11 cellular contexts compared by ENCODE assay signal in genomic region chr12:84397279-84397678, GRCh38.
DNase-seq lines count a peak whose midpoint lies in the region; ATAC-seq and TF ChIP-seq lines count a peak whose summit lies in the region.
"Had no signal": no experiment of that assay in that cellular context is flagged by ENCODE, and none has a peak within 500 bp of the region (broad histone marks: within the 10 kb centered on the region; RNA-seq: fewer than 3 reads in every experiment).

No MANE protein-coding gene starts in this region.

- no peaks in the 10 kb centered on the region for H3K36me3 Mint-ChIP-seq in CD8-positive, alpha-beta T cell

- no peaks in the 10 kb centered on the region for H3K9me3 Mint-ChIP-seq in CD8-positive, alpha-beta T cell
- H3K9me3 Mint-ChIP-seq: dendritic cell treated with granulocyte-macrophage colony-stimulating factor and Interleukin-4, amounts not matched to agents 40 ng/mL and 50 ng/mL, for 4 days had no signal

- intact Hi-C loops in PC-9 (cut with micrococcal nuclease; ENCODE audit: unreplicated experiment), result no loop called here
- intact Hi-C loops in CD8-positive, alpha-beta T cell (cut with DNase I, micrococcal nuclease), result no loop called here

- no peaks in the 10 kb centered on the region for H3K4me1 ChIP-seq in PC-9 (replicated peaks; ENCODE audit: insufficient read depth)
- H3K4me1 ChIP-seq in CD8-positive, alpha-beta T cell (ENCODE audit: insufficient read depth, low read length), result no peaks in the 10 kb centered on the region

- H3K9me3 ChIP-seq in PC-9 (ENCODE audit: insufficient read depth, low read depth), result no peaks in the 10 kb centered on the region
- no peaks in the 10 kb centered on the region for H3K9me3 ChIP-seq in CD8-positive, alpha-beta T cell (ENCODE audit: low read length)
- H3K9me3 ChIP-seq: neutrophil had no signal

- H2AFZ ChIP-seq in PC-9, result no peak overlapping the region

- no peak overlapping the region for H3K4me3 ChIP-seq in PC-9
- H3K4me3 ChIP-seq in fibroblast of the aortic adventitia (ENCODE audit: low read depth, low read length), result no peak overlapping the region
- H3K4me3 ChIP-seq in CD8-positive, alpha-beta T cell (ENCODE audit: low read depth, low read length), result no peak overlapping the region

- no TSS peak for BruUV-seq in PC-9 (replicated peaks; lab: Mats Ljungman, UMichigan)

- H3K4me3 Mint-ChIP-seq in CD8-positive, alpha-beta T cell, result no peak overlapping the region
- H3K4me3 Mint-ChIP-seq: dendritic cell treated with granulocyte-macrophage colony-stimulating factor and Interleukin-4, amounts not matched to agents 40 ng/mL and 50 ng/mL, for 4 days had no signal

- H3K9me2 ChIP-seq in PC-9 (ENCODE audit: insufficient read depth), result no peaks in the 10 kb centered on the region

- H3F3A ChIP-seq in PC-9 (ENCODE audit: insufficient read depth, low read depth), result no peaks in the 10 kb centered on the region

- peak; percentile 59 for TF ChIP-seq CTCF in PC-9 (conservative IDR thresholded peaks at IDR 0.05)
- no peak for TF ChIP-seq CTCF in fibroblast of the aortic adventitia (IDR thresholded peaks at IDR 0.05; ENCODE audit: insufficient read depth, low read length)
- TF ChIP-seq CTCF in CD8-positive, alpha-beta T cell (IDR thresholded peaks at IDR 0.05), result no peak

- POLR2A ChIA-PET in PC-9 (lab: Charles Lee; ENCODE audit: unreplicated experiment), result no interaction called here
- POLR2A ChIA-PET in CD8-positive, alpha-beta T cell (lab: Charles Lee), result no interaction called here

- DNase-seq in A172 (ENCODE audit: low spot score), result peak; percentile 5
- peak; percentile 14 for DNase-seq in EH (ENCODE audit: low read depth)
- DNase-seq in PC-9, result no peak
- peak; percentile 18 for DNase-seq in fibroblast of the aortic adventitia (ENCODE audit: low read depth)
- no peak for DNase-seq in activated T-cell treated with anti-CD3 and anti-CD28 coated beads, Interleukin-2, amount 50 U/mL, for 48 hours
- no peak for DNase-seq in CD8-positive, alpha-beta T cell
- DNase-seq: substantia nigra had no signal

- H4K20me1 ChIP-seq in PC-9 (ENCODE audit: insufficient read depth), result no peaks in the 10 kb centered on the region

- no peaks in the 10 kb centered on the region for H3K36me3 ChIP-seq in PC-9 (ENCODE audit: low read depth)
- H3K36me3 ChIP-seq in CD8-positive, alpha-beta T cell (ENCODE audit: insufficient read depth, low read length), result no peaks in the 10 kb centered on the region
- H3K36me3 ChIP-seq: neutrophil had no signal

- no peak overlapping the region for H3K27ac ChIP-seq in PC-9
- no peak overlapping the region for H3K27ac ChIP-seq in CD8-positive, alpha-beta T cell (ENCODE audit: low read depth, low read length)
- H3K27ac ChIP-seq: neutrophil had no signal

- H3K79me2 ChIP-seq in PC-9 (ENCODE audit: low read depth), result no peaks in the 10 kb centered on the region

- CTCF ChIA-PET in PC-9 (lab: Charles Lee), result no interaction called here
- CTCF ChIA-PET in CD8-positive, alpha-beta T cell (lab: Charles Lee), result no interaction called here

- ATAC-seq in CD8-positive, alpha-beta T cell, result no peak
- ATAC-seq in GM19023 (IDR thresholded peaks at IDR 0.05; ENCODE audit: unreplicated experiment) (no peak), HG03159 (IDR thresholded peaks at IDR 0.05; ENCODE audit: unreplicated experiment) (no peak)

- H3K4me2 ChIP-seq in PC-9, result no peak overlapping the region

- H3K27ac Mint-ChIP-seq in CD8-positive, alpha-beta T cell, result no peak overlapping the region
- H3K27ac Mint-ChIP-seq: dendritic cell treated with granulocyte-macrophage colony-stimulating factor and Interleukin-4, amounts not matched to agents 40 ng/mL and 50 ng/mL, for 4 days had no signal

- no peaks in the 10 kb centered on the region for H3K4me1 Mint-ChIP-seq in CD8-positive, alpha-beta T cell (ENCODE audit: low read depth)

- no peaks in the 10 kb centered on the region for H3K27me3 Mint-ChIP-seq in CD8-positive, alpha-beta T cell (ENCODE audit: low read depth)
- H3K27me3 Mint-ChIP-seq: dendritic cell treated with granulocyte-macrophage colony-stimulating factor and Interleukin-4, amounts not matched to agents 40 ng/mL and 50 ng/mL, for 4 days had no signal

- H3K27me3 ChIP-seq in PC-9 (ENCODE audit: insufficient read depth, low read depth), result no peaks in the 10 kb centered on the region
- H3K27me3 ChIP-seq in CD8-positive, alpha-beta T cell (ENCODE audit: insufficient read depth, low read length), result no peaks in the 10 kb centered on the region
- H3K27me3 ChIP-seq: neutrophil had no signal

Comparison
In these comparisons a context has a peak if more than half of its experiments do, and no peak if none do; other contexts are left out.
1. DNase-seq: peak in A172 (single experiment), EH (single experiment) and fibroblast of the aortic adventitia (single experiment); none in PC-9 (0 of 2), activated T-cell treated with anti-CD3 and anti-CD28 coated beads, Interleukin-2, amount 50 U/mL, for 48 hours (0 of 2) and CD8-positive, alpha-beta T cell (0 of 7).